Comparison of ENCODE assay signal across 29 cellular contexts in genomic region chr4:176268963-176269362, GRCh38. TPM values are rescaled to one million over a fixed set of nuclear protein-coding genes. Genes with fewer than 3 reads are reported as not detected.
DNase-seq lines count a peak whose midpoint lies in the region; ATAC-seq, FAIRE-seq and TF ChIP-seq lines count a peak whose summit lies in the region.
"Had no signal": no experiment of that assay in that cellular context is flagged by ENCODE, and none has a peak within 500 bp of the region (broad histone marks: within the 10 kb centered on the region; RNA-seq: fewer than 3 reads in every experiment).

A gene with protein sequence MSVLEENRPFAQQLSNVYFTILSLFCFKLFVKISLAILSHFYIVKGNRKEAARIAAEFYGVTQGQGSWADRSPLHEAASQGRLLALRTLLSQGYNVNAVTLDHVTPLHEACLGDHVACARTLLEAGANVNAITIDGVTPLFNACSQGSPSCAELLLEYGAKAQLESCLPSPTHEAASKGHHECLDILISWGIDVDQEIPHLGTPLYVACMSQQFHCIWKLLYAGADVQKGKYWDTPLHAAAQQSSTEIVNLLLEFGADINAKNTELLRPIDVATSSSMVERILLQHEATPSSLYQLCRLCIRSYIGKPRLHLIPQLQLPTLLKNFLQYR (minus strand): TSS chr4:176269222. CDS start chr4:176269108, 114 bp downstream.

- H3K4me1 ChIP-seq in adipocyte (ENCODE audit: control insufficient read depth, insufficient read depth, low read length) (peaks cover 38% of the 10 kb centered on the region), keratinocyte (ENCODE audit: control insufficient read depth, extremely low read depth, insufficient read depth, low read length) (peaks cover 19% of the 10 kb centered on the region)
- H3K4me1 ChIP-seq: heart left ventricle had no signal

- no peaks in the 10 kb centered on the region for H3K9me3 Mint-ChIP-seq in Calu3 (ENCODE audit: low read depth, unreplicated experiment)
- no peaks in the 10 kb centered on the region for H3K9me3 Mint-ChIP-seq in activated CD8-positive, alpha-beta T cell treated with anti-CD3 and anti-CD28 coated beads, Interleukin-2, amount 10 ng/mL, durations not matched to agents 7 days and 5 days (ENCODE audit: insufficient read depth)
- H3K9me3 Mint-ChIP-seq: type B pancreatic cell had no signal

- H3K27ac ChIP-seq in keratinocyte (ENCODE audit: control insufficient read depth, insufficient read depth, low read length), result peak within 1 kb of the TSS; percentile 76
- H3K27ac ChIP-seq: BLaER1 treated with 17β-estradiol and CSF1 and Interleukin-3, amounts not matched to agents 10 nM and 100 nM; KMS-11 had no signal

- H3K4me1 Mint-ChIP-seq in Calu3 (ENCODE audit: low read depth, unreplicated experiment), result no peaks in the 10 kb centered on the region
- no peaks in the 10 kb centered on the region for H3K4me1 Mint-ChIP-seq in activated CD8-positive, alpha-beta T cell treated with anti-CD3 and anti-CD28 coated beads, Interleukin-2, amount 10 ng/mL, durations not matched to agents 7 days and 5 days (ENCODE audit: low read depth)

- FAIRE-seq in keratinocyte (lab: Jason Lieb, UNC), result no peak
- FAIRE-seq: GM18507 had no signal

- DNase-seq in ELR (ENCODE audit: low read depth), result peak; percentile 37
- DNase-seq in adipocyte (ENCODE audit: low read depth), result no peak
- DNase-seq in keratinocyte (ENCODE audit: low read depth, low spot score), result no peak
- no peak for DNase-seq in skeletal muscle cell (ENCODE audit: low read depth)
- no peak for DNase-seq in Calu3
- DNase-seq in activated CD8-positive, alpha-beta T cell treated with anti-CD3 and anti-CD28 coated beads, Interleukin-2, amount 10 ng/mL, durations not matched to agents 7 days and 5 days, result no peak
- DNase-seq in effector CD8-positive, alpha-beta T cell (lab: John Stamatoyannopoulos, UW), result no peak
- DNase-seq: activated CD4-positive, alpha-beta T cell treated with anti-CD3 and anti-CD28 coated beads for 4 hours; activated gamma-delta T cell; activated T-cell treated with anti-CD3 and anti-CD28 coated beads, Interleukin-2, amount 50 U/mL, for 1 hour; COR-L47; DMS79; GOT3; heart left ventricle; kidney glomerular epithelial cell; NCI-H1417 treated with DMSO at 0.1 percent for 48 hours; NCI-H2081; NCI-H82 had no signal

- peak within 1 kb of the TSS; percentile 41 for H3K9ac ChIP-seq in adipocyte (ENCODE audit: low read length)
- no peak within 1 kb of the TSS for H3K9ac ChIP-seq in keratinocyte (ENCODE audit: control insufficient read depth, extremely low read depth, insufficient read depth, low read length)
- H3K9ac ChIP-seq: BLaER1 treated with 17β-estradiol and CSF1 and Interleukin-3, amounts not matched to agents 10 nM and 100 nM; KMS-11 had no signal

- no peaks in the 10 kb centered on the region for H3K27me3 ChIP-seq in adipocyte (replicated peaks; ENCODE audit: control insufficient read depth, insufficient read depth, low read length)
- no peaks in the 10 kb centered on the region for H3K27me3 ChIP-seq in keratinocyte (ENCODE audit: control insufficient read depth, extremely low read depth, insufficient read depth, low read length)
- H3K27me3 ChIP-seq: BLaER1 treated with 17β-estradiol and CSF1 and Interleukin-3, amounts not matched to agents 10 nM and 100 nM; heart left ventricle had no signal

- H3K9me3 ChIP-seq in adipocyte (ENCODE audit: control insufficient read depth, low read length) (no peaks in the 10 kb centered on the region), keratinocyte (ENCODE audit: control insufficient read depth, low read depth, low read length) (no peaks in the 10 kb centered on the region)
- H3K9me3 ChIP-seq: BLaER1 treated with 17β-estradiol and CSF1 and Interleukin-3, amounts not matched to agents 10 nM and 100 nM; heart left ventricle had no signal

- H3K4me3 Mint-ChIP-seq in Calu3 (ENCODE audit: low read depth, unreplicated experiment), result no peak within 1 kb of the TSS
- H3K4me3 Mint-ChIP-seq in activated CD8-positive, alpha-beta T cell treated with anti-CD3 and anti-CD28 coated beads, Interleukin-2, amount 10 ng/mL, durations not matched to agents 7 days and 5 days, result no peak within 1 kb of the TSS
- H3K4me3 Mint-ChIP-seq: type B pancreatic cell had no signal

- H3K36me3 Mint-ChIP-seq in Calu3 (ENCODE audit: insufficient read depth, unreplicated experiment), result no peaks in the 10 kb centered on the region
- H3K36me3 Mint-ChIP-seq in activated CD8-positive, alpha-beta T cell treated with anti-CD3 and anti-CD28 coated beads, Interleukin-2, amount 10 ng/mL, durations not matched to agents 7 days and 5 days (ENCODE audit: low read depth), result no peaks in the 10 kb centered on the region
- H3K36me3 Mint-ChIP-seq: type B pancreatic cell had no signal

- H3K36me3 ChIP-seq in adipocyte (ENCODE audit: control insufficient read depth, insufficient read depth, low read length, severe bottlenecking) (no peaks in the 10 kb centered on the region), keratinocyte (ENCODE audit: control insufficient read depth in 2 of 2, extremely low read depth in 1 of 2, insufficient read depth in 2 of 2, low read length in 2 of 2) (no peaks in the 10 kb centered on the region)
- H3K36me3 ChIP-seq: BLaER1 treated with 17β-estradiol and CSF1 and Interleukin-3, amounts not matched to agents 10 nM and 100 nM; heart left ventricle had no signal

- CTCF ChIA-PET in Calu3 (lab: Charles Lee), result no interaction called here
- CTCF ChIA-PET in activated CD8-positive, alpha-beta T cell treated with anti-CD3 and anti-CD28 coated beads, Interleukin-2, amount 10 ng/mL, durations not matched to agents 7 days and 5 days (lab: Charles Lee), result no interaction called here

- H2AFZ ChIP-seq in keratinocyte (ENCODE audit: control insufficient read depth, low read length), result peak within 1 kb of the TSS; percentile 62

- TF ChIP-seq CTCF in keratinocyte (optimal IDR thresholded peaks at IDR 0.05 in 1 of 3, IDR thresholded peaks at IDR 0.05 in 1 of 3, conservative IDR thresholded peaks at IDR 0.05 in 1 of 3; ENCODE audit: extremely low read depth in 1 of 3, insufficient read depth in 2 of 3, low read length in 3 of 3), result no peak
- no peak for TF ChIP-seq CTCF in Calu3 (IDR thresholded peaks at IDR 0.05; ENCODE audit: unreplicated experiment)

- no peaks in the 10 kb centered on the region for H3K27me3 Mint-ChIP-seq in Calu3 (ENCODE audit: unreplicated experiment)
- no peaks in the 10 kb centered on the region for H3K27me3 Mint-ChIP-seq in activated CD8-positive, alpha-beta T cell treated with anti-CD3 and anti-CD28 coated beads, Interleukin-2, amount 10 ng/mL, durations not matched to agents 7 days and 5 days (ENCODE audit: low read depth)
- H3K27me3 Mint-ChIP-seq: progenitor cell of endocrine pancreas, type B pancreatic cell had no signal

- POLR2A ChIA-PET in activated CD8-positive, alpha-beta T cell treated with anti-CD3 and anti-CD28 coated beads, Interleukin-2, amount 10 ng/mL, durations not matched to agents 7 days and 5 days (lab: Charles Lee), result no interaction called here

- H3K4me3 ChIP-seq in adipocyte (ENCODE audit: low read length) (no peak within 1 kb of the TSS), keratinocyte (ENCODE audit: control insufficient read depth in 2 of 3, extremely low read depth in 1 of 3, insufficient read depth in 2 of 3, low read depth in 1 of 3, low read length in 3 of 3) (no peak within 1 kb of the TSS), skeletal muscle cell (ENCODE audit: low read depth, low read length) (peak within 1 kb of the TSS; percentile 39)
- H3K4me3 ChIP-seq: BLaER1 treated with 17β-estradiol and CSF1 and Interleukin-3, amounts not matched to agents 10 nM and 100 nM; heart left ventricle; lung had no signal

- no peaks in the 10 kb centered on the region for H3K9me1 ChIP-seq in keratinocyte (ENCODE audit: control insufficient read depth, extremely low read depth, insufficient read depth, low read length)

- H3K4me2 ChIP-seq in keratinocyte (ENCODE audit: control insufficient read depth, extremely low read depth, insufficient read depth, low read depth, low read length), result no peak within 1 kb of the TSS
- H3K4me2 ChIP-seq: KMS-11 had no signal

- ATAC-seq in GM19452 (IDR thresholded peaks at IDR 0.05; ENCODE audit: unreplicated experiment), result no peak
- no peak for ATAC-seq in activated CD8-positive, alpha-beta T cell treated with anti-CD3 and anti-CD28 coated beads, Interleukin-2, amount 10 ng/mL, durations not matched to agents 7 days and 5 days
- ATAC-seq: heart left ventricle had no signal

- no peak within 1 kb of the TSS for H3K27ac Mint-ChIP-seq in Calu3 (ENCODE audit: unreplicated experiment)
- H3K27ac Mint-ChIP-seq in activated CD8-positive, alpha-beta T cell treated with anti-CD3 and anti-CD28 coated beads, Interleukin-2, amount 10 ng/mL, durations not matched to agents 7 days and 5 days, result no peak within 1 kb of the TSS
- H3K27ac Mint-ChIP-seq: progenitor cell of endocrine pancreas, type B pancreatic cell had no signal

- dilution Hi-C loops in keratinocyte (cut with MboI; ENCODE audit: extremely low pct_ligation_motif_present, low sequenced_read_pairs), result no loop called here

- intact Hi-C loops in Calu3 (cut with micrococcal nuclease; ENCODE audit: unreplicated experiment), result no loop called here

- H4K20me1 ChIP-seq in keratinocyte (ENCODE audit: control insufficient read depth, extremely low read depth, insufficient read depth, low read length), result no peaks in the 10 kb centered on the region
- H4K20me1 ChIP-seq: BLaER1 treated with 17β-estradiol and CSF1 and Interleukin-3, amounts not matched to agents 10 nM and 100 nM had no signal

- no TSS peak for BruUV-seq in Calu3 (replicated peaks; lab: Mats Ljungman, UMichigan)

- no peaks in the 10 kb centered on the region for H3K79me2 ChIP-seq in keratinocyte (ENCODE audit: control insufficient read depth, insufficient read depth, low read length)

RNA-seq across cellular contexts. Expression of the gene that starts here (rescaled TPM):
- polyA plus RNA-seq in keratinocyte, result 0.01 to 0.06 TPM in 2 of 3 replicates, not detected in the other
- polyA plus RNA-seq in keratinocyte (2011; ENCODE audit: low read depth), result not detected
- polyA plus RNA-seq in keratinocyte (2011; cell fraction: cytosol; rRNA removed), result 0.05 TPM in 1 of 2 replicates, not detected in the other
- not detected in 2 replicates for polyA plus RNA-seq in keratinocyte (2011; cell fraction: nucleus; rRNA removed)
- 0.15 TPM in 1 of 2 replicates, not detected in the other for polyA plus RNA-seq in keratinocyte (2012; ENCODE audit: low replicate concordance)
- not detected in 3 replicates for polyA minus RNA-seq in keratinocyte
- not detected for polyA minus RNA-seq in keratinocyte (2011; cell fraction: cytosol; rRNA and poly(A)+ RNA removed)
- polyA minus RNA-seq in keratinocyte (2011; cell fraction: nucleus; rRNA and poly(A)+ RNA removed), result not detected in 2 replicates
- total RNA-seq in Calu3 (2022), result not detected in 2 replicates
- not detected for total RNA-seq in activated CD8-positive, alpha-beta T cell treated with anti-CD3 and anti-CD28 coated beads, Interleukin-2, amount 10 ng/mL, durations not matched to agents 7 days and 5 days
- total RNA-seq: activated CD8-positive, alpha-beta memory T cell treated with anti-CD3 and anti-CD28 coated beads for 36 hours; dermis microvascular lymphatic vessel endothelial cell; OCI-LY7; subcutaneous adipose tissue had no signal
